ENCODE assay signal across 17 cellular contexts in genomic region chr11:129681344-129682114, GRCh38.
DNase-seq lines count a peak whose midpoint lies in the region; ATAC-seq, FAIRE-seq and TF ChIP-seq lines count a peak whose summit lies in the region.
"Had no signal": no experiment of that assay in that cellular context is flagged by ENCODE, and none has a peak within 500 bp of the region (broad histone marks: within the 10 kb centered on the region; RNA-seq: fewer than 3 reads in every experiment).

No MANE protein-coding gene starts in this region.

- 78 to 83% methylated on average over 12 of the region's 12 CpGs for WGBS in sigmoid colon, 2 donors

- FAIRE-seq in keratinocyte (lab: Jason Lieb, UNC): no peak
- FAIRE-seq: GM12878, H1, HepG2, HTR-8/SVneo had no signal

- no peak for DNase-seq in AG04450 (ENCODE audit: low read depth, low spot score)
- no peak for DNase-seq in LNCaP clone FGC (ENCODE audit: low read depth)
- no peak for DNase-seq in keratinocyte (ENCODE audit: low read depth, low spot score)
- no peak for DNase-seq in NCI-H526 treated with DMSO at 0.1 percent for 48 hours (lab: John Stamatoyannopoulos, UW)
- no peak for DNase-seq in sigmoid colon
- DNase-seq: 8988T; CD4-positive, CD25-positive, alpha-beta regulatory T cell; DMS53 had no signal

- no peaks in the 10 kb centered on the region for H3K36me3 ChIP-seq in keratinocyte (ENCODE audit: control insufficient read depth in 2 of 2, extremely low read depth in 1 of 2, insufficient read depth in 2 of 2, low read length in 2 of 2)
- H3K36me3 ChIP-seq in sigmoid colon: no peaks in the 10 kb centered on the region
- H3K36me3 ChIP-seq: BLaER1 treated with 17β-estradiol and CSF1 and Interleukin-3, amounts not matched to agents 10 nM and 100 nM; HAP-1 had no signal

- peak overlapping the region; percentile 13; the same call in 1 of the 2 replicates for H3K4me3 ChIP-seq in AG04450 (ENCODE audit: low read depth, low read length)
- peak overlapping the region; percentile 10 for H3K4me3 ChIP-seq in LNCaP clone FGC (ENCODE audit: low read depth, low read length)
- no peak overlapping the region for H3K4me3 ChIP-seq in keratinocyte (ENCODE audit: control insufficient read depth in 2 of 3, extremely low read depth in 1 of 3, insufficient read depth in 2 of 3, low read depth in 1 of 3, low read length in 3 of 3)
- no peak overlapping the region for H3K4me3 ChIP-seq in sigmoid colon
- H3K4me3 ChIP-seq: BLaER1 treated with 17β-estradiol and CSF1 and Interleukin-3, amounts not matched to agents 10 nM and 100 nM; GM12878; HAP-1 had no signal

- TF ChIP-seq EP300 in sigmoid colon (IDR thresholded peaks at IDR 0.05): no peak

- intact Hi-C loops in sigmoid colon (cut with DNase I): no loop called here

- H2AFZ ChIP-seq in keratinocyte (ENCODE audit: control insufficient read depth, low read length): peak overlapping the region; percentile 29

- H3K4me1 ChIP-seq in keratinocyte (ENCODE audit: control insufficient read depth, extremely low read depth, insufficient read depth, low read length): no peaks in the 10 kb centered on the region
- H3K4me1 ChIP-seq in sigmoid colon: no peaks in the 10 kb centered on the region
- H3K4me1 ChIP-seq: BLaER1 treated with 17β-estradiol and CSF1 and Interleukin-3, amounts not matched to agents 10 nM and 100 nM; HAP-1 had no signal

- no peak for TF ChIP-seq POLR2A in sigmoid colon (IDR thresholded peaks at IDR 0.05)

- TF ChIP-seq CTCF in AG04450 (IDR thresholded peaks at IDR 0.05; ENCODE audit: low read depth, low read length): no peak
- no peak for TF ChIP-seq CTCF in LNCaP clone FGC (IDR thresholded peaks at IDR 0.05; ENCODE audit: control insufficient read depth, extremely low read depth, insufficient read depth)
- TF ChIP-seq CTCF in VCaP (conservative IDR thresholded peaks at IDR 0.05): no peak
- no peak for TF ChIP-seq CTCF in keratinocyte (optimal IDR thresholded peaks at IDR 0.05 in 1 of 3, IDR thresholded peaks at IDR 0.05 in 1 of 3, conservative IDR thresholded peaks at IDR 0.05 in 1 of 3; ENCODE audit: extremely low read depth in 1 of 3, insufficient read depth in 2 of 3, low read length in 3 of 3)
- TF ChIP-seq CTCF in sigmoid colon (IDR thresholded peaks at IDR 0.05): no peak

- no peaks in the 10 kb centered on the region for H4K20me1 ChIP-seq in keratinocyte (ENCODE audit: control insufficient read depth, extremely low read depth, insufficient read depth, low read length)
- H4K20me1 ChIP-seq: BLaER1 treated with 17β-estradiol and CSF1 and Interleukin-3, amounts not matched to agents 10 nM and 100 nM had no signal

- peaks cover 6% of the 10 kb centered on the region for H3K27me3 ChIP-seq in AG04450 (ENCODE audit: control insufficient read depth, insufficient read depth, low read length)
- H3K27me3 ChIP-seq in keratinocyte (ENCODE audit: control insufficient read depth, extremely low read depth, insufficient read depth, low read length): no peaks in the 10 kb centered on the region
- H3K27me3 ChIP-seq in sigmoid colon: peaks cover 0 to 2% (median 0%) of the 10 kb centered on the region in 3 donors
- H3K27me3 ChIP-seq: BLaER1 treated with 17β-estradiol and CSF1 and Interleukin-3, amounts not matched to agents 10 nM and 100 nM had no signal

- CTCF ChIA-PET in AG04450 (lab: Charles Lee): interaction anchor here (0.6 to 1.1 kb wide), 2 partner anchors 69 to 149 kb away, joined by 3 read pairs; no protein-coding TSS in a partner anchor

- POLR2A ChIA-PET in AG04450 (lab: Yijun Ruan, JAX): no interaction called here

- no peak overlapping the region for H3K9ac ChIP-seq in keratinocyte (ENCODE audit: control insufficient read depth, extremely low read depth, insufficient read depth, low read length)
- H3K9ac ChIP-seq: BLaER1 treated with 17β-estradiol and CSF1 and Interleukin-3, amounts not matched to agents 10 nM and 100 nM had no signal

- no peak for ATAC-seq in GM19328 (IDR thresholded peaks at IDR 0.05; ENCODE audit: unreplicated experiment)
- no peak for ATAC-seq in HG03457 (IDR thresholded peaks at IDR 0.05; ENCODE audit: unreplicated experiment)
- ATAC-seq: GM12878, HepG2 had no signal

- no peaks in the 10 kb centered on the region for H3K9me1 ChIP-seq in keratinocyte (ENCODE audit: control insufficient read depth, extremely low read depth, insufficient read depth, low read length)

- no peaks in the 10 kb centered on the region for H3K79me2 ChIP-seq in keratinocyte (ENCODE audit: control insufficient read depth, insufficient read depth, low read length)

- H3K9me3 ChIP-seq in AG04450 (ENCODE audit: control insufficient read depth, insufficient read depth, low read length): no peaks in the 10 kb centered on the region
- H3K9me3 ChIP-seq in keratinocyte (ENCODE audit: control insufficient read depth, low read depth, low read length): no peaks in the 10 kb centered on the region
- no peaks in the 10 kb centered on the region for H3K9me3 ChIP-seq in sigmoid colon
- H3K9me3 ChIP-seq: BLaER1 treated with 17β-estradiol and CSF1 and Interleukin-3, amounts not matched to agents 10 nM and 100 nM; HAP-1 had no signal

- dilution Hi-C loops in keratinocyte (cut with MboI; ENCODE audit: extremely low pct_ligation_motif_present, low sequenced_read_pairs): no loop called here

- peak overlapping the region; percentile 6 for H3K4me2 ChIP-seq in keratinocyte (ENCODE audit: control insufficient read depth, extremely low read depth, insufficient read depth, low read depth, low read length)

- H3K27ac ChIP-seq in AG04450 (ENCODE audit: low read depth, low read length): no peak overlapping the region
- peak overlapping the region; percentile 46 for H3K27ac ChIP-seq in VCaP
- H3K27ac ChIP-seq in keratinocyte (ENCODE audit: control insufficient read depth, insufficient read depth, low read length): no peak overlapping the region
- H3K27ac ChIP-seq in sigmoid colon: no peak overlapping the region
- H3K27ac ChIP-seq: BLaER1 treated with 17β-estradiol and CSF1 and Interleukin-3, amounts not matched to agents 10 nM and 100 nM had no signal

Comparison
In these comparisons a context has a peak if more than half of its experiments do, and no peak if none do; other contexts are left out.
1. H3K4me3 ChIP-seq: peak in AG04450 (single experiment) and LNCaP clone FGC (single experiment); none in keratinocyte (0 of 3) and sigmoid colon (0 of 4).